Comparison of ENCODE assay signal across 36 cellular contexts in genomic region chr19:685457-685931, GRCh38. TPM values are rescaled to one million over a fixed set of nuclear protein-coding genes. Genes with fewer than 3 reads are reported as not detected.
"Had no signal": no experiment of that assay in that cellular context is flagged by ENCODE, and none has a peak within 500 bp of the region (broad histone marks: within the 10 kb centered on the region; RNA-seq: fewer than 3 reads in every experiment).

No MANE protein-coding gene starts in this region.

- H3K27ac Mint-ChIP-seq: immature natural killer cell; mesothelial cell of epicardium; nephron; stimulated activated memory B cell treated with anti-CD40 and anti-IgM and Interleukin-4, amounts not matched to agents 10 μg/mL and 1 μg/mL and 100 μg/mL, for 72 hours had no signal

- H3K27me3 ChIP-seq: dorsolateral prefrontal cortex, esophagus squamous epithelium, neural progenitor cell, ovary, right lobe of liver, testis, tibial artery, upper lobe of left lung had no signal

- FAIRE-seq: colon, urothelium cell line had no signal

- H2AFZ ChIP-seq: neural progenitor cell had no signal

- H3K9me3 ChIP-seq: esophagus squamous epithelium, mucosa of descending colon, ovary, psoas muscle, right lobe of liver, testis, tibial artery, upper lobe of left lung had no signal

- H3K4me1 ChIP-seq: neural progenitor cell, psoas muscle, right lobe of liver, testis had no signal

- H3K4me3 ChIP-seq: dorsolateral prefrontal cortex, esophagus squamous epithelium, mucosa of descending colon, neural progenitor cell, ovary, psoas muscle, right lobe of liver, testis, tibial artery, upper lobe of left lung had no signal

- H3K4me1 Mint-ChIP-seq: mesothelial cell of epicardium; nephron; stimulated activated memory B cell treated with anti-CD40 and anti-IgM and Interleukin-4, amounts not matched to agents 10 μg/mL and 1 μg/mL and 100 μg/mL, for 72 hours had no signal

- H3K27ac ChIP-seq: dorsolateral prefrontal cortex, esophagus squamous epithelium, neural progenitor cell, ovary, psoas muscle, right lobe of liver, testis, tibial artery, upper lobe of left lung had no signal

- DNase-seq: central memory CD4-positive, alpha-beta T cell; dorsolateral prefrontal cortex; effector CD4-positive, alpha-beta T cell; esophagus squamous epithelium; foreskin melanocyte; glutamatergic neuron; hypothalamus; immature natural killer cell; islet precursor cell; mesenchymal stem cell; mucosa of descending colon; naive B cell; nucleus accumbens; posterior cingulate gyrus; psoas muscle; right lobe of liver; stimulated activated CD4-positive, alpha-beta T cell treated with anti-CD3 and anti-CD28 coated beads, Interleukin-2, amount 100 ng/mL, for 24 hours; stimulated activated CD4-positive, alpha-beta T cell treated with anti-CD3 and anti-CD28 coated beads, Interleukin-4, amount 100 ng/mL, for 4 hours; stimulated activated naive CD8-positive, alpha-beta T cell treated with anti-CD3 and anti-CD28 coated beads, Interleukin-15, Interleukin-2, amounts not matched to agents 100 U/mL and 50 U/mL, for 24 hours; substantia nigra; testis; tibial artery had no signal

- H3K36me3 ChIP-seq: esophagus squamous epithelium, neural progenitor cell, ovary, right lobe of liver had no signal

- H3K9me3 Mint-ChIP-seq: immature natural killer cell; mesothelial cell of epicardium; naive B cell; nephron; stimulated activated memory B cell treated with anti-CD40 and anti-IgM and Interleukin-4, amounts not matched to agents 10 μg/mL and 1 μg/mL and 100 μg/mL, for 72 hours had no signal

- ATAC-seq: left lobe of liver; mucosa of descending colon; psoas muscle; right lobe of liver; stimulated activated memory B cell treated with anti-CD40 and anti-IgM and Interleukin-4, amounts not matched to agents 10 μg/mL and 1 μg/mL and 100 μg/mL, for 72 hours; stimulated activated naive CD8-positive, alpha-beta T cell treated with anti-CD3 and anti-CD28 coated beads, Interleukin-15, Interleukin-2, amounts not matched to agents 100 U/mL and 50 U/mL, for 24 hours had no signal

- H3K4me2 ChIP-seq: neural progenitor cell had no signal

- H3K9ac ChIP-seq: neural progenitor cell had no signal

- H3K4me3 Mint-ChIP-seq: immature natural killer cell; mesothelial cell of epicardium; naive B cell; nephron; neural progenitor cell; stimulated activated memory B cell treated with anti-CD40 and anti-IgM and Interleukin-4, amounts not matched to agents 10 μg/mL and 1 μg/mL and 100 μg/mL, for 72 hours had no signal

- H3K36me3 Mint-ChIP-seq: immature natural killer cell; mesothelial cell of epicardium; naive B cell; neural progenitor cell; stimulated activated memory B cell treated with anti-CD40 and anti-IgM and Interleukin-4, amounts not matched to agents 10 μg/mL and 1 μg/mL and 100 μg/mL, for 72 hours had no signal

RNA-seq across cellular contexts. Expression of gene PRSS57, which starts 9.8 kb away (rescaled TPM):
- total RNA-seq: cerebellum, epithelial cell of proximal tubule, esophagus squamous epithelium, left lobe of liver, lung microvascular endothelial cell, mesothelial cell of epicardium, mucosa of descending colon, renal cortical epithelial cell, testis had no signal

RNA-seq across cellular contexts. Expression of gene PALM, which starts 23.2 kb away (rescaled TPM):
- polyA plus RNA-seq: immature natural killer cell had no signal

RNA-seq across cellular contexts. Expression of gene FGF22, which starts 45.8 kb away (rescaled TPM):
- total RNA-seq: cerebellum, epithelial cell of proximal tubule, lung microvascular endothelial cell had no signal
- polyA plus RNA-seq: liver had no signal
